Comparison of ENCODE assay signal across 15 cellular contexts in genomic region chr12:87836190-87836589, GRCh38.
DNase-seq lines count a peak whose midpoint lies in the region; ATAC-seq and TF ChIP-seq lines count a peak whose summit lies in the region.
"Had no signal": no experiment of that assay in that cellular context is flagged by ENCODE, and none has a peak within 500 bp of the region (broad histone marks: within the 10 kb centered on the region; RNA-seq: fewer than 3 reads in every experiment).

No MANE protein-coding gene starts in this region.

- no peak overlapping the region for H2AFZ ChIP-seq in IMR-90 (replicated peaks; ENCODE audit: low read length, poor library complexity)

- ATAC-seq in IMR-90 (ENCODE audit: low read depth) (no peak), HG02885 (IDR thresholded peaks at IDR 0.05; ENCODE audit: poor library complexity, unreplicated experiment) (no peak)
- ATAC-seq: HepG2 had no signal

- no peak overlapping the region for H2BK15ac ChIP-seq in IMR-90 (ENCODE audit: low read depth, low read length)

- POLR2A ChIA-PET in IMR-90 (lab: Charles Lee; ENCODE audit: unreplicated experiment) (no interaction called here), RWPE1 (lab: Yijun Ruan, JAX; ENCODE audit: low non-redundant PET) (no interaction called here)
- POLR2A ChIA-PET in CD4-positive, alpha-beta memory T cell (lab: Charles Lee; ENCODE audit: partially characterized antibody), result no interaction called here

- no peaks in the 10 kb centered on the region for H3K27me3 ChIP-seq in IMR-90 (ENCODE audit: control insufficient read depth, insufficient read depth, low read length)
- H3K27me3 ChIP-seq in CD4-positive, alpha-beta memory T cell (ENCODE audit: insufficient read depth, low read length), result no peaks in the 10 kb centered on the region

- peaks cover 0 to 3% (median 0%) of the 10 kb centered on the region in 8 donors for H3K9me3 Mint-ChIP-seq in CD4-positive, alpha-beta memory T cell

- H4K20me1 ChIP-seq in IMR-90 (ENCODE audit: insufficient read depth, low read length), result no peaks in the 10 kb centered on the region

- TF ChIP-seq POLR2A in IMR-90 (IDR thresholded peaks at IDR 0.05; ENCODE audit: low read depth, low read length), result no peak

- in situ Hi-C loops in IMR-90 (cut with MboI; ENCODE audit: low sequenced_read_pairs), result no loop called here

- H2BK20ac ChIP-seq in IMR-90 (ENCODE audit: low read depth, low read length), result no peak overlapping the region

- H3K4me2 ChIP-seq in IMR-90 (ENCODE audit: low read depth, low read length), result no peak overlapping the region

- H3K4me1 Mint-ChIP-seq in CD4-positive, alpha-beta memory T cell, result no peaks in the 10 kb centered on the region
- H3K4me1 Mint-ChIP-seq: CD14-positive monocyte; CD8-positive, alpha-beta memory T cell had no signal

- H4K91ac ChIP-seq in IMR-90 (ENCODE audit: insufficient read depth, low read depth, low read length), result no peak overlapping the region

- H3K23ac ChIP-seq in IMR-90 (ENCODE audit: low read depth, low read length), result no peak overlapping the region

- no peak overlapping the region for H3K27ac Mint-ChIP-seq in CD4-positive, alpha-beta memory T cell
- H3K27ac Mint-ChIP-seq: CD14-positive monocyte; CD8-positive, alpha-beta memory T cell; HFFc6 had no signal

- no peaks in the 10 kb centered on the region for H3K9me1 ChIP-seq in IMR-90 (ENCODE audit: insufficient read depth, low read length)

- H3K36me3 ChIP-seq in IMR-90 (ENCODE audit: control insufficient read depth, insufficient read depth, low read length), result no peaks in the 10 kb centered on the region
- H3K36me3 ChIP-seq in CD4-positive, alpha-beta memory T cell (ENCODE audit: insufficient read depth, low read length), result no peaks in the 10 kb centered on the region

- no peak overlapping the region for H3K4me3 ChIP-seq in IMR-90 (ENCODE audit: insufficient read depth, low read depth, low read length)
- H3K4me3 ChIP-seq in CD4-positive, alpha-beta memory T cell (ENCODE audit: low read length in 2 of 2), result no peak overlapping the region

- intact Hi-C loops in IMR-90 (cut with micrococcal nuclease), result no loop called here
- intact Hi-C loops in CD4-positive, alpha-beta memory T cell (cut with micrococcal nuclease), result no loop called here

- no peaks in the 10 kb centered on the region for H3K36me3 Mint-ChIP-seq in CD4-positive, alpha-beta memory T cell
- H3K36me3 Mint-ChIP-seq: CD14-positive monocyte; CD8-positive, alpha-beta memory T cell had no signal

- H4K8ac ChIP-seq in IMR-90 (ENCODE audit: low read depth in 2 of 2, low read length in 2 of 2), result no peak overlapping the region

- peaks cover 0 to 2% of the 10 kb centered on the region in 2 donors for H3K27me3 Mint-ChIP-seq in CD4-positive, alpha-beta memory T cell
- H3K27me3 Mint-ChIP-seq: CD8-positive, alpha-beta memory T cell had no signal

- no peaks in the 10 kb centered on the region for H3K79me1 ChIP-seq in IMR-90 (ENCODE audit: low read depth in 1 of 2, low read length in 2 of 2)

- H3K14ac ChIP-seq in IMR-90 (replicated peaks; ENCODE audit: low read depth, low read length), result no peak overlapping the region

- TF ChIP-seq RAD21 in IMR-90 (IDR thresholded peaks at IDR 0.05; ENCODE audit: low read length), result no peak

- H3K4me3 Mint-ChIP-seq in CD4-positive, alpha-beta memory T cell, result no peak overlapping the region
- H3K4me3 Mint-ChIP-seq: CD14-positive monocyte; CD8-positive, alpha-beta memory T cell; HFFc6 had no signal

- H4K5ac ChIP-seq in IMR-90 (ENCODE audit: low read depth, low read length), result no peak overlapping the region

- H3K4me1 ChIP-seq in IMR-90 (ENCODE audit: control insufficient read depth, insufficient read depth, low read length), result no peaks in the 10 kb centered on the region; the same call in 1 of the 2 replicates
- no peaks in the 10 kb centered on the region for H3K4me1 ChIP-seq in CD4-positive, alpha-beta memory T cell (ENCODE audit: insufficient read depth, low read length)
- H3K4me1 ChIP-seq: Caco-2 had no signal

- CTCF ChIA-PET in IMR-90 (lab: Yijun Ruan, JAX), result no interaction called here
- CTCF ChIA-PET in RWPE1 (lab: Yijun Ruan, JAX), result interaction anchor here (0.5 to 0.9 kb wide), 3 partner anchors 13 to 1964 kb away, joined by 3 read pairs; no protein-coding TSS in a partner anchor
- CTCF ChIA-PET in CD4-positive, alpha-beta memory T cell (lab: Charles Lee; ENCODE audit: partially characterized antibody), result no interaction called here

- peak overlapping the region; percentile 48 for H2BK5ac ChIP-seq in IMR-90 (ENCODE audit: low read depth, low read length, poor library complexity, severe bottlenecking)

- dilution Hi-C loops in IMR-90 (cut with HindIII; ENCODE audit: low sequenced_read_pairs, unreplicated experiment), result no loop called here

- no peak overlapping the region for H2AK5ac ChIP-seq in IMR-90 (ENCODE audit: low read depth, low read length)

- no peak overlapping the region for H3K56ac ChIP-seq in IMR-90 (ENCODE audit: extremely low read depth, insufficient read depth, low read length)

- H3K4ac ChIP-seq in IMR-90 (ENCODE audit: low read depth, low read length), result no peak overlapping the region

- no peak overlapping the region for H2BK120ac ChIP-seq in IMR-90 (ENCODE audit: low read depth, low read length)

- TF ChIP-seq CTCF in IMR-90 (conservative IDR thresholded peaks at IDR 0.05; ENCODE audit: low read depth, low read length) (no peak), RWPE1 (conservative IDR thresholded peaks at IDR 0.05; ENCODE audit: low read depth) (no peak)

- no peak overlapping the region for H2AK9ac ChIP-seq in IMR-90 (replicated peaks; ENCODE audit: low read depth, low read length, poor library complexity)

- BruUV-seq in IMR-90 (replicated peaks; lab: Mats Ljungman, UMichigan), result no TSS peak

- no peak overlapping the region for H3K9ac ChIP-seq in IMR-90 (ENCODE audit: low read depth, low read length)

- peak overlapping the region; percentile 64; the same call in 1 of the 2 replicates for H3K18ac ChIP-seq in IMR-90 (ENCODE audit: low read depth, low read length)

- H3K9me3 ChIP-seq in IMR-90 (ENCODE audit: control insufficient read depth, insufficient read depth, low read length), result no peaks in the 10 kb centered on the region
- no peaks in the 10 kb centered on the region for H3K9me3 ChIP-seq in CD4-positive, alpha-beta memory T cell (ENCODE audit: control insufficient read depth in 1 of 2, low read length in 2 of 2)
- H3K9me3 ChIP-seq: Caco-2 had no signal

- DNase-seq in IMR-90 (no peak), NCI-H82 treated with DMSO at 0.1 percent for 48 hours (lab: John Stamatoyannopoulos, UW; ENCODE audit: unreplicated experiment) (peak; percentile 34), amniotic epithelial cell (ENCODE audit: low read depth) (peak; percentile 59), NCI-H2171 treated with DMSO at 0.1 percent for 48 hours (lab: John Stamatoyannopoulos, UW) (no peak), RWPE1 (ENCODE audit: low spot score) (no peak)
- no peak for DNase-seq in CD4-positive, alpha-beta memory T cell
- DNase-seq: Caco-2; CD8-positive, alpha-beta memory T cell; DMS53; GF-D8; HCEC 1CT; HFFc6 had no signal

- H3K27ac ChIP-seq in IMR-90 (ENCODE audit: insufficient read depth, low read length), result no peak overlapping the region
- no peak overlapping the region for H3K27ac ChIP-seq in RWPE1
- no peak overlapping the region for H3K27ac ChIP-seq in CD4-positive, alpha-beta memory T cell (ENCODE audit: low read depth, low read length)

TF ChIP-seq in IMR-90, 13 proteins besides CTCF, POLR2A, EP300 and RAD21:
- TF ChIP-seq, protein P1, sequence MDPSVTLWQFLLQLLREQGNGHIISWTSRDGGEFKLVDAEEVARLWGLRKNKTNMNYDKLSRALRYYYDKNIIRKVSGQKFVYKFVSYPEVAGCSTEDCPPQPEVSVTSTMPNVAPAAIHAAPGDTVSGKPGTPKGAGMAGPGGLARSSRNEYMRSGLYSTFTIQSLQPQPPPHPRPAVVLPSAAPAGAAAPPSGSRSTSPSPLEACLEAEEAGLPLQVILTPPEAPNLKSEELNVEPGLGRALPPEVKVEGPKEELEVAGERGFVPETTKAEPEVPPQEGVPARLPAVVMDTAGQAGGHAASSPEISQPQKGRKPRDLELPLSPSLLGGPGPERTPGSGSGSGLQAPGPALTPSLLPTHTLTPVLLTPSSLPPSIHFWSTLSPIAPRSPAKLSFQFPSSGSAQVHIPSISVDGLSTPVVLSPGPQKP (IDR thresholded peaks at IDR 0.05; ENCODE audit: borderline replicate concordance, low read depth, low read length), result no peak
- no peak for TF ChIP-seq MAZ (IDR thresholded peaks at IDR 0.05; ENCODE audit: borderline replicate concordance, low read depth, low read length)
- no peak for TF ChIP-seq SMC3 (IDR thresholded peaks at IDR 0.05; ENCODE audit: low read depth, low read length)
- TF ChIP-seq MAFK (IDR thresholded peaks at IDR 0.05; ENCODE audit: low read depth, low read length), result no peak
- no peak for TF ChIP-seq NFE2L2 (IDR thresholded peaks at IDR 0.05; ENCODE audit: low read depth, low read length)
- TF ChIP-seq BHLHE40 (IDR thresholded peaks at IDR 0.05; ENCODE audit: low read depth, low read length), result no peak
- no peak for TF ChIP-seq RCOR1 (IDR thresholded peaks at IDR 0.05; ENCODE audit: insufficient replicate concordance, low read length)
- TF ChIP-seq RFX5 (IDR thresholded peaks at IDR 0.05; ENCODE audit: low read depth, low read length), result no peak
- no peak for TF ChIP-seq MXI1 (IDR thresholded peaks at IDR 0.05; ENCODE audit: borderline replicate concordance, low read depth, low read length)
- no peak for TF ChIP-seq USF2 (IDR thresholded peaks at IDR 0.05; ENCODE audit: low read depth, low read length)

Comparison
In these comparisons a context has a peak if more than half of its experiments do, and no peak if none do; other contexts are left out.
1. DNase-seq: peak in NCI-H82 treated with DMSO at 0.1 percent for 48 hours (single experiment) and amniotic epithelial cell (single experiment); none in IMR-90 (single experiment), NCI-H2171 treated with DMSO at 0.1 percent for 48 hours (single experiment), RWPE1 (single experiment) and CD4-positive, alpha-beta memory T cell (0 of 5).